ENCODE assay signal across 8 cellular contexts in genomic region chr7:27160147-27160545, GRCh38. TPM values are rescaled to one million over a fixed set of nuclear protein-coding genes. Genes with fewer than 3 reads are reported as not detected.
DNase-seq lines count a peak whose midpoint lies in the region; ATAC-seq, FAIRE-seq and TF ChIP-seq lines count a peak whose summit lies in the region.

No MANE protein-coding gene starts in this region.

- no peak for TF ChIP-seq CTCF in SK-N-SH (IDR thresholded peaks at IDR 0.05)
- TF ChIP-seq CTCF in HepG2 (CRISPR knock-in tag; IDR thresholded peaks at IDR 0.05): no peak

- H4K20me1 ChIP-seq in SK-N-SH (ENCODE audit: insufficient read depth) (no peaks in the 10 kb centered on the region), HepG2 (ENCODE audit: insufficient read depth, low read length) (no peaks in the 10 kb centered on the region)

- H3K27me3 Mint-ChIP-seq in activated naive CD4-positive, alpha-beta T cell treated with anti-CD3 and anti-CD28 coated beads, Interleukin-2, amount 50 U/mL, for 24 hours: peaks cover 63% of the 10 kb centered on the region

- H3K27me3 ChIP-seq in SK-N-SH (ENCODE audit: insufficient read depth): peaks cover 91% of the 10 kb centered on the region
- H3K27me3 ChIP-seq in HepG2 (ENCODE audit: control insufficient read depth in 1 of 2, insufficient read depth in 2 of 2, low read length in 2 of 2): peaks cover 4 to 44% of the 10 kb centered on the region in 2 experiments
- peaks cover 91% of the 10 kb centered on the region for H3K27me3 ChIP-seq in thymus (ENCODE audit: control insufficient read depth, insufficient read depth)

- H3K4me1 ChIP-seq in SK-N-SH (ENCODE audit: control insufficient read depth in 1 of 2, insufficient read depth in 2 of 2, low read depth in 1 of 2, low read length in 1 of 2): peaks cover 0 to 8% of the 10 kb centered on the region in 2 experiments; a peak in 1 of 4 replicates
- H3K4me1 ChIP-seq in HepG2 (ENCODE audit: insufficient read depth, low read length): peaks cover 14% of the 10 kb centered on the region
- peaks cover 27% of the 10 kb centered on the region for H3K4me1 ChIP-seq in thymus (ENCODE audit: control insufficient read depth, insufficient read depth, low read length)

- H3K27ac ChIP-seq in SK-N-SH (ENCODE audit: low read depth in 2 of 2, low read length in 1 of 2) (no peak overlapping the region), HepG2 (ENCODE audit: extremely low read length, insufficient read depth, low read length) (no peak overlapping the region), thymus (ENCODE audit: low read depth) (no peak overlapping the region)

- H3K4me3 ChIP-seq in SK-N-SH (ENCODE audit: low read depth in 2 of 2, low read length in 1 of 2) (peak overlapping the region; percentile 39 to 70; a peak in 3 of 4 replicates), HepG2 (replicated peaks in 1 of 3; ENCODE audit: insufficient read depth in 1 of 3, low read depth in 2 of 3, low read length in 3 of 3) (peak overlapping the region in 1 of 3 experiments; percentile 68; a peak in 1 of 6 replicates), thymus (ENCODE audit: low read length) (peak overlapping the region; percentile 73)

- H3K9me2 ChIP-seq in SK-N-SH: no peaks in the 10 kb centered on the region

- H3K9ac ChIP-seq in SK-N-SH (no peak overlapping the region), HepG2 (ENCODE audit: insufficient read depth, low read depth, low read length) (no peak overlapping the region)

- peak overlapping the region; percentile 97 for H3K4me2 ChIP-seq in SK-N-SH
- peak overlapping the region; percentile 85 for H3K4me2 ChIP-seq in HepG2 (ENCODE audit: low read depth, low read length)

- no peak for TF ChIP-seq POLR2A in HepG2 (IDR thresholded peaks at IDR 0.05; ENCODE audit: insufficient read depth in 1 of 2, low read depth in 2 of 2, low read length in 2 of 2)

- no peak overlapping the region for H3K27ac Mint-ChIP-seq in activated naive CD4-positive, alpha-beta T cell treated with anti-CD3 and anti-CD28 coated beads, Interleukin-2, amount 50 U/mL, for 24 hours

- no peaks in the 10 kb centered on the region for H3K9me3 Mint-ChIP-seq in activated naive CD4-positive, alpha-beta T cell treated with anti-CD3 and anti-CD28 coated beads, Interleukin-2, amount 50 U/mL, for 24 hours

- TF ChIP-seq EP300 in SK-N-SH (IDR thresholded peaks at IDR 0.05; ENCODE audit: borderline replicate concordance in 1 of 2, low read depth in 1 of 2, low read length in 1 of 2): no peak
- TF ChIP-seq EP300 in HepG2 (IDR thresholded peaks at IDR 0.05; ENCODE audit: low read depth in 2 of 2, low read length in 2 of 2): no peak
- no peak for TF ChIP-seq EP300 in HepG2 (CRISPR knock-in tag; IDR thresholded peaks at IDR 0.05; ENCODE audit: borderline replicate concordance)

- ATAC-seq in SK-N-SH treated with all-trans-retinoic acid at 6 μM for 48 hours (no peak), HepG2 (no peak), GM21515 (IDR thresholded peaks at IDR 0.05; ENCODE audit: unreplicated experiment) (no peak)

- peaks cover 31% of the 10 kb centered on the region for H3K4me1 Mint-ChIP-seq in activated naive CD4-positive, alpha-beta T cell treated with anti-CD3 and anti-CD28 coated beads, Interleukin-2, amount 50 U/mL, for 24 hours

- H3K9me3 ChIP-seq in SK-N-SH: no peaks in the 10 kb centered on the region
- H3K9me3 ChIP-seq in HepG2 (ENCODE audit: low read length): no peaks in the 10 kb centered on the region
- peaks cover 3% of the 10 kb centered on the region for H3K9me3 ChIP-seq in thymus (ENCODE audit: control insufficient read depth)

- H2AFZ ChIP-seq in SK-N-SH (ENCODE audit: low read depth): peak overlapping the region; percentile 99
- no peak overlapping the region for H2AFZ ChIP-seq in HepG2 (ENCODE audit: low read length)

- in situ Hi-C loops in HepG2 (cut with HindIII; ENCODE audit: extremely low pct_ligation_motif_present, low pct_unique_long_range_greater_than_20kb): loop anchor here (25.0 kb wide), 1 partner anchor 1073 kb away; no protein-coding TSS in a partner anchor

- no TSS peak for BruUV-seq in HepG2 (replicated peaks; lab: Mats Ljungman, UMichigan)

- peak overlapping the region; percentile 74 for H3K4me3 Mint-ChIP-seq in activated naive CD4-positive, alpha-beta T cell treated with anti-CD3 and anti-CD28 coated beads, Interleukin-2, amount 50 U/mL, for 24 hours

- POLR2A ChIA-PET in SK-N-SH (lab: Yijun Ruan, JAX): interaction anchor here (1.3 kb wide), 1 partner anchor 10 kb away, joined by 3 read pairs; no protein-coding TSS in a partner anchor
- POLR2A ChIA-PET in HepG2 (lab: Yijun Ruan, JAX): interaction anchor here (1.3 kb wide), 1 partner anchor 10 kb away, joined by 10 read pairs; no protein-coding TSS in a partner anchor

- TF ChIP-seq RAD21 in SK-N-SH (IDR thresholded peaks at IDR 0.05; ENCODE audit: low read length): no peak
- no peak for TF ChIP-seq RAD21 in HepG2 (CRISPR knock-in tag; IDR thresholded peaks at IDR 0.05)

- intact Hi-C loops in HepG2 (cut with micrococcal nuclease; ENCODE audit: unreplicated experiment): loop anchor here (5.0 kb wide), 1 partner anchor 478 kb away; no protein-coding TSS in a partner anchor

- H3F3A ChIP-seq in SK-N-SH (replicated peaks; ENCODE audit: insufficient read depth): peaks cover 10% of the 10 kb centered on the region

- DNase-seq in SK-N-SH (no peak), HepG2 (ENCODE audit: low spot score) (no peak), RKO (ENCODE audit: low spot score) (no peak), mucosa of gallbladder (ENCODE audit: low spot score) (no peak)

- H3K79me2 ChIP-seq in SK-N-SH (ENCODE audit: insufficient read depth): no peaks in the 10 kb centered on the region
- H3K79me2 ChIP-seq in HepG2 (ENCODE audit: insufficient read depth, low read length): no peaks in the 10 kb centered on the region

- CTCF ChIA-PET in SK-N-SH (lab: Yijun Ruan, JAX) (interaction anchor here (0.6 to 12.1 kb wide), 38 partner anchors 12 to 1281 kb away, joined by 3 to 270 read pairs (median 6); partner anchors contain the start of genes HOXA10, HOXA11, HOXA3 and HOXA5), HepG2 (lab: Yijun Ruan, JAX; ENCODE audit: low intra/inter-chr PET ratio, low total read pairs) (interaction anchor here (1.3 to 1.7 kb wide), 7 partner anchors 9 to 790 kb away, joined by 3 to 13 read pairs (median 8); no protein-coding TSS in a partner anchor)

- WGBS in SK-N-SH (ENCODE audit: low lambda C conversion rate): 82% methylated on average over 20 of the region's 23 CpGs
- WGBS in HepG2 (ENCODE audit: low lambda C conversion rate): 90% methylated on average over 23 of the region's 23 CpGs
- WGBS in thymus: 7% methylated on average over 23 of the region's 23 CpGs

- no peaks in the 10 kb centered on the region for H3K36me3 Mint-ChIP-seq in activated naive CD4-positive, alpha-beta T cell treated with anti-CD3 and anti-CD28 coated beads, Interleukin-2, amount 50 U/mL, for 24 hours

- H3K36me3 ChIP-seq in SK-N-SH (replicated peaks in 1 of 2; ENCODE audit: control insufficient read depth in 1 of 2, insufficient read depth in 2 of 2, low read length in 1 of 2): no peaks in the 10 kb centered on the region
- H3K36me3 ChIP-seq in HepG2 (replicated peaks in 1 of 2; ENCODE audit: control insufficient read depth in 1 of 2, insufficient read depth in 2 of 2, low read length in 2 of 2): no peaks in the 10 kb centered on the region
- H3K36me3 ChIP-seq in thymus (ENCODE audit: control insufficient read depth, insufficient read depth): peaks cover 3% of the 10 kb centered on the region

- FAIRE-seq in HepG2 (lab: Jason Lieb, UNC): no peak

RNA-seq across cellular contexts. Expression of gene HOXA7, which starts 3.7 kb away (rescaled TPM):
- polyA plus RNA-seq in SK-N-SH (2012; rRNA removed) (not detected in 2 replicates), HepG2 (2011; rRNA removed) (0.05 and 0.10 TPM in 2 replicates), thymus (0.41 TPM)
- polyA plus RNA-seq in SK-N-SH (2012; cell fraction: cytosol; rRNA removed): not detected in 2 replicates
- not detected in 2 replicates for polyA plus RNA-seq in SK-N-SH (2012; cell fraction: nucleus; rRNA removed)
- total RNA-seq in HepG2 (2016; rRNA removed; fragmentation: Illumina TruSeq; extraction: Trizol) (not detected in 2 replicates), mucosa of gallbladder (not detected)
- not detected in 2 replicates for total RNA-seq in HepG2 (2016; cell fraction: cytosol; rRNA removed; fragmentation: Illumina TruSeq; extraction: Trizol; ENCODE audit: low read depth)
- not detected in 2 replicates for total RNA-seq in HepG2 (2016; cell fraction: insoluble cytoplasmic fraction; rRNA removed; fragmentation: Illumina TruSeq; extraction: Trizol)
- 0.07 and 0.15 TPM in 2 replicates for total RNA-seq in HepG2 (2016; cell fraction: membrane; rRNA removed; fragmentation: Illumina TruSeq; extraction: Trizol)
- total RNA-seq in HepG2 (2016; cell fraction: nucleus; rRNA removed; fragmentation: Illumina TruSeq; extraction: Trizol): not detected in 2 replicates
- 0.07 and 0.13 TPM in 2 replicates for polyA plus RNA-seq in HepG2 (2011; cell fraction: cytosol; rRNA removed)
- 0.08 TPM in 1 of 2 replicates, not detected in the other for polyA plus RNA-seq in HepG2 (2011; cell fraction: nucleus; rRNA removed)
- polyA plus RNA-seq in HepG2 (2012): 0.32 TPM in 1 of 2 replicates, not detected in the other
- 0.10 TPM in 1 of 2 replicates, not detected in the other for polyA plus RNA-seq in HepG2 (2016; cell fraction: cytosol; fragmentation: Illumina TruSeq; extraction: Trizol; ENCODE audit: low read depth)
- polyA plus RNA-seq in HepG2 (2016; cell fraction: insoluble cytoplasmic fraction; fragmentation: Illumina TruSeq; extraction: Trizol; ENCODE audit: low read depth): 0.22 and 0.31 TPM in 2 replicates
- polyA plus RNA-seq in HepG2 (2016; cell fraction: membrane; fragmentation: Illumina TruSeq; extraction: Trizol; ENCODE audit: low read depth): 0.26 and 0.30 TPM in 2 replicates
- polyA plus RNA-seq in HepG2 (2016; cell fraction: nucleus; fragmentation: Illumina TruSeq; extraction: Trizol; ENCODE audit: insufficient read depth, low read depth): not detected in 2 replicates
- polyA minus RNA-seq in HepG2 (2011; rRNA and poly(A)+ RNA removed; ENCODE audit: low replicate concordance): 0.08 and 3.8 TPM in 2 replicates
- 0.30 and 1.1 TPM in 2 replicates for polyA minus RNA-seq in HepG2 (2011; cell fraction: cytosol; rRNA and poly(A)+ RNA removed)
- polyA minus RNA-seq in HepG2 (2011; cell fraction: nucleus; rRNA and poly(A)+ RNA removed): not detected in 2 replicates

RNA-seq across cellular contexts. Expression of gene HOXA9, which starts 5.2 kb away (rescaled TPM):
- polyA plus RNA-seq in SK-N-SH (2012; rRNA removed): not detected in 2 replicates
- not detected in 2 replicates for polyA plus RNA-seq in SK-N-SH (2012; cell fraction: cytosol; rRNA removed)
- not detected in 2 replicates for polyA plus RNA-seq in SK-N-SH (2012; cell fraction: nucleus; rRNA removed)
- not detected in 2 replicates for total RNA-seq in HepG2 (2016; rRNA removed; fragmentation: Illumina TruSeq; extraction: Trizol)
- not detected in 2 replicates for total RNA-seq in HepG2 (2016; cell fraction: cytosol; rRNA removed; fragmentation: Illumina TruSeq; extraction: Trizol; ENCODE audit: low read depth)
- not detected in 2 replicates for total RNA-seq in HepG2 (2016; cell fraction: insoluble cytoplasmic fraction; rRNA removed; fragmentation: Illumina TruSeq; extraction: Trizol)
- total RNA-seq in HepG2 (2016; cell fraction: membrane; rRNA removed; fragmentation: Illumina TruSeq; extraction: Trizol): not detected in 2 replicates
- not detected in 2 replicates for total RNA-seq in HepG2 (2016; cell fraction: nucleus; rRNA removed; fragmentation: Illumina TruSeq; extraction: Trizol)
- polyA plus RNA-seq in HepG2 (2011; rRNA removed): not detected in 2 replicates
- not detected in 2 replicates for polyA plus RNA-seq in HepG2 (2011; cell fraction: cytosol; rRNA removed)
- polyA plus RNA-seq in HepG2 (2011; cell fraction: nucleus; rRNA removed): not detected in 2 replicates
- polyA plus RNA-seq in HepG2 (2012): not detected in 2 replicates
- not detected in 2 replicates for polyA plus RNA-seq in HepG2 (2016; cell fraction: cytosol; fragmentation: Illumina TruSeq; extraction: Trizol; ENCODE audit: low read depth)
- polyA plus RNA-seq in HepG2 (2016; cell fraction: insoluble cytoplasmic fraction; fragmentation: Illumina TruSeq; extraction: Trizol; ENCODE audit: low read depth): not detected in 2 replicates
- polyA plus RNA-seq in HepG2 (2016; cell fraction: membrane; fragmentation: Illumina TruSeq; extraction: Trizol; ENCODE audit: low read depth): not detected in 2 replicates
- not detected in 2 replicates for polyA plus RNA-seq in HepG2 (2016; cell fraction: nucleus; fragmentation: Illumina TruSeq; extraction: Trizol; ENCODE audit: insufficient read depth, low read depth)
- polyA minus RNA-seq in HepG2 (2011; rRNA and poly(A)+ RNA removed; ENCODE audit: low replicate concordance): 0.51 TPM in 1 of 2 replicates, not detected in the other
- polyA minus RNA-seq in HepG2 (2011; cell fraction: cytosol; rRNA and poly(A)+ RNA removed): not detected in 2 replicates
- polyA minus RNA-seq in HepG2 (2011; cell fraction: nucleus; rRNA and poly(A)+ RNA removed): not detected in 2 replicates
- 4.9 TPM for polyA plus RNA-seq in thymus
- 0.17 TPM for total RNA-seq in mucosa of gallbladder

RNA-seq across cellular contexts. Expression of gene HOXA3, which starts 7.8 kb away (rescaled TPM):
- polyA plus RNA-seq in SK-N-SH (2012; rRNA removed) (0.15 TPM in 1 of 2 replicates, not detected in the other), HepG2 (2011; rRNA removed) (4.3 and 4.6 TPM in 2 replicates), thymus (5.5 TPM)
- not detected in 2 replicates for polyA plus RNA-seq in SK-N-SH (2012; cell fraction: cytosol; rRNA removed)
- not detected in 2 replicates for polyA plus RNA-seq in SK-N-SH (2012; cell fraction: nucleus; rRNA removed)
- total RNA-seq in HepG2 (2016; rRNA removed; fragmentation: Illumina TruSeq; extraction: Trizol) (2.1 and 2.9 TPM in 2 replicates), mucosa of gallbladder (1.8 TPM)
- total RNA-seq in HepG2 (2016; cell fraction: cytosol; rRNA removed; fragmentation: Illumina TruSeq; extraction: Trizol; ENCODE audit: low read depth): 0.51 and 0.71 TPM in 2 replicates
- 1.7 and 2.6 TPM in 2 replicates for total RNA-seq in HepG2 (2016; cell fraction: insoluble cytoplasmic fraction; rRNA removed; fragmentation: Illumina TruSeq; extraction: Trizol)
- total RNA-seq in HepG2 (2016; cell fraction: membrane; rRNA removed; fragmentation: Illumina TruSeq; extraction: Trizol): 1.6 and 1.9 TPM in 2 replicates
- 3.5 and 4.8 TPM in 2 replicates for total RNA-seq in HepG2 (2016; cell fraction: nucleus; rRNA removed; fragmentation: Illumina TruSeq; extraction: Trizol)
- polyA plus RNA-seq in HepG2 (2011; cell fraction: cytosol; rRNA removed): 1.3 and 1.5 TPM in 2 replicates
- polyA plus RNA-seq in HepG2 (2011; cell fraction: nucleus; rRNA removed): 12.3 and 16.6 TPM in 2 replicates
- 3.8 and 6.3 TPM in 2 replicates for polyA plus RNA-seq in HepG2 (2012)
- 0.74 and 0.97 TPM in 2 replicates for polyA plus RNA-seq in HepG2 (2016; cell fraction: cytosol; fragmentation: Illumina TruSeq; extraction: Trizol; ENCODE audit: low read depth)
- polyA plus RNA-seq in HepG2 (2016; cell fraction: insoluble cytoplasmic fraction; fragmentation: Illumina TruSeq; extraction: Trizol; ENCODE audit: low read depth): 4.9 and 6.7 TPM in 2 replicates
- polyA plus RNA-seq in HepG2 (2016; cell fraction: membrane; fragmentation: Illumina TruSeq; extraction: Trizol; ENCODE audit: low read depth): 3.4 TPM in 2 replicates
- 26.3 and 26.9 TPM in 2 replicates for polyA plus RNA-seq in HepG2 (2016; cell fraction: nucleus; fragmentation: Illumina TruSeq; extraction: Trizol; ENCODE audit: insufficient read depth, low read depth)
- 1.7 TPM in 1 of 2 replicates, not detected in the other for polyA minus RNA-seq in HepG2 (2011; rRNA and poly(A)+ RNA removed; ENCODE audit: low replicate concordance)
- polyA minus RNA-seq in HepG2 (2011; cell fraction: cytosol; rRNA and poly(A)+ RNA removed): 0.88 and 1.1 TPM in 2 replicates
- 2.2 and 4.6 TPM in 2 replicates for polyA minus RNA-seq in HepG2 (2011; cell fraction: nucleus; rRNA and poly(A)+ RNA removed)

RNA-seq across cellular contexts. Expression of gene HOXA6, which starts 12.6 kb away (rescaled TPM):
- polyA plus RNA-seq in SK-N-SH (2012; rRNA removed): not detected in 2 replicates
- polyA plus RNA-seq in SK-N-SH (2012; cell fraction: cytosol; rRNA removed): not detected in 2 replicates
- not detected in 2 replicates for polyA plus RNA-seq in SK-N-SH (2012; cell fraction: nucleus; rRNA removed)
- 0.95 and 1.3 TPM in 2 replicates for total RNA-seq in HepG2 (2016; rRNA removed; fragmentation: Illumina TruSeq; extraction: Trizol)
- total RNA-seq in HepG2 (2016; cell fraction: cytosol; rRNA removed; fragmentation: Illumina TruSeq; extraction: Trizol; ENCODE audit: low read depth): 0.71 TPM in 1 of 2 replicates, not detected in the other
- 0.79 and 1.2 TPM in 2 replicates for total RNA-seq in HepG2 (2016; cell fraction: insoluble cytoplasmic fraction; rRNA removed; fragmentation: Illumina TruSeq; extraction: Trizol)
- 0.41 and 0.65 TPM in 2 replicates for total RNA-seq in HepG2 (2016; cell fraction: membrane; rRNA removed; fragmentation: Illumina TruSeq; extraction: Trizol)
- 1.1 and 3.7 TPM in 2 replicates for total RNA-seq in HepG2 (2016; cell fraction: nucleus; rRNA removed; fragmentation: Illumina TruSeq; extraction: Trizol)
- polyA plus RNA-seq in HepG2 (2011; rRNA removed): 0.68 and 1.5 TPM in 2 replicates
- 0.38 and 0.74 TPM in 2 replicates for polyA plus RNA-seq in HepG2 (2011; cell fraction: cytosol; rRNA removed)
- polyA plus RNA-seq in HepG2 (2011; cell fraction: nucleus; rRNA removed): 4.3 and 4.7 TPM in 2 replicates
- polyA plus RNA-seq in HepG2 (2012): 0.47 and 0.68 TPM in 2 replicates
- polyA plus RNA-seq in HepG2 (2016; cell fraction: cytosol; fragmentation: Illumina TruSeq; extraction: Trizol; ENCODE audit: low read depth): 0.18 TPM in 1 of 2 replicates, not detected in the other
- 0.94 and 0.99 TPM in 2 replicates for polyA plus RNA-seq in HepG2 (2016; cell fraction: insoluble cytoplasmic fraction; fragmentation: Illumina TruSeq; extraction: Trizol; ENCODE audit: low read depth)
- 0.22 TPM in 1 of 2 replicates, not detected in the other for polyA plus RNA-seq in HepG2 (2016; cell fraction: membrane; fragmentation: Illumina TruSeq; extraction: Trizol; ENCODE audit: low read depth)
- 3.5 and 4.1 TPM in 2 replicates for polyA plus RNA-seq in HepG2 (2016; cell fraction: nucleus; fragmentation: Illumina TruSeq; extraction: Trizol; ENCODE audit: insufficient read depth, low read depth)
- 1.2 and 2.5 TPM in 2 replicates for polyA minus RNA-seq in HepG2 (2011; rRNA and poly(A)+ RNA removed; ENCODE audit: low replicate concordance)
- polyA minus RNA-seq in HepG2 (2011; cell fraction: cytosol; rRNA and poly(A)+ RNA removed): 0.79 TPM in 1 of 2 replicates, not detected in the other
- 2.1 and 3.0 TPM in 2 replicates for polyA minus RNA-seq in HepG2 (2011; cell fraction: nucleus; rRNA and poly(A)+ RNA removed)
- 0.09 TPM for polyA plus RNA-seq in thymus
- total RNA-seq in mucosa of gallbladder: 0.29 TPM

RNA-seq across cellular contexts. Expression of gene HOXA10, which starts 14.0 kb away (rescaled TPM):
- polyA plus RNA-seq in SK-N-SH (2012; rRNA removed): not detected in 2 replicates
- not detected in 2 replicates for polyA plus RNA-seq in SK-N-SH (2012; cell fraction: cytosol; rRNA removed)
- polyA plus RNA-seq in SK-N-SH (2012; cell fraction: nucleus; rRNA removed): not detected in 2 replicates
- not detected in 2 replicates for total RNA-seq in HepG2 (2016; rRNA removed; fragmentation: Illumina TruSeq; extraction: Trizol)
- total RNA-seq in HepG2 (2016; cell fraction: cytosol; rRNA removed; fragmentation: Illumina TruSeq; extraction: Trizol; ENCODE audit: low read depth): not detected in 2 replicates
- total RNA-seq in HepG2 (2016; cell fraction: insoluble cytoplasmic fraction; rRNA removed; fragmentation: Illumina TruSeq; extraction: Trizol): not detected in 2 replicates
- total RNA-seq in HepG2 (2016; cell fraction: membrane; rRNA removed; fragmentation: Illumina TruSeq; extraction: Trizol): not detected in 2 replicates
- not detected in 2 replicates for total RNA-seq in HepG2 (2016; cell fraction: nucleus; rRNA removed; fragmentation: Illumina TruSeq; extraction: Trizol)
- 0.03 TPM in 1 of 2 replicates, not detected in the other for polyA plus RNA-seq in HepG2 (2011; rRNA removed)
- not detected in 2 replicates for polyA plus RNA-seq in HepG2 (2011; cell fraction: cytosol; rRNA removed)
- not detected in 2 replicates for polyA plus RNA-seq in HepG2 (2011; cell fraction: nucleus; rRNA removed)
- polyA plus RNA-seq in HepG2 (2012): not detected in 2 replicates
- polyA plus RNA-seq in HepG2 (2016; cell fraction: cytosol; fragmentation: Illumina TruSeq; extraction: Trizol; ENCODE audit: low read depth): not detected in 2 replicates
- not detected in 2 replicates for polyA plus RNA-seq in HepG2 (2016; cell fraction: insoluble cytoplasmic fraction; fragmentation: Illumina TruSeq; extraction: Trizol; ENCODE audit: low read depth)
- 0.12 TPM in 1 of 2 replicates, not detected in the other for polyA plus RNA-seq in HepG2 (2016; cell fraction: membrane; fragmentation: Illumina TruSeq; extraction: Trizol; ENCODE audit: low read depth)
- polyA plus RNA-seq in HepG2 (2016; cell fraction: nucleus; fragmentation: Illumina TruSeq; extraction: Trizol; ENCODE audit: insufficient read depth, low read depth): not detected in 2 replicates
- polyA minus RNA-seq in HepG2 (2011; rRNA and poly(A)+ RNA removed; ENCODE audit: low replicate concordance): 11.6 TPM in 1 of 2 replicates, not detected in the other
- polyA minus RNA-seq in HepG2 (2011; cell fraction: cytosol; rRNA and poly(A)+ RNA removed): not detected in 2 replicates
- polyA minus RNA-seq in HepG2 (2011; cell fraction: nucleus; rRNA and poly(A)+ RNA removed): not detected in 2 replicates
- polyA plus RNA-seq in thymus: 3.5 TPM
- total RNA-seq in mucosa of gallbladder: 0.12 TPM
